In the genomic region with DNA sequence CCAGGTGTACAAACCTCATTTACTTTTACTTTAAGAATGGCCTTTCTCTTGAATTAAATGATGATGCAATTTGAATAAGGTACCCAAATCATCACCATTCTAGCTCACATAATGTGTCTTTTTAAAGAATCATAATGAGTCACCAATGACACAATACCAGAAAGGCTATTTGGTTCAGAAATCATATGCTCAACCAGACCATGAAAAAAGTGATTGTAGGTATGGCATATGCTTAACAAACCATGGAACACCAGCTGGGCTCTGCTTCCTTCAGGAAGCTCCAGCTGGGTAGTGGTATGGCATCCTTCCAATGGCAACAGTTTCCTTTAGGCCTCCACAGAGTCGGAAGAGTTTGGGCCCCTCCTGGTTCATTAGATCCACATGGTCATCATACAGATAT, we compare ENCODE assay signal across 12 cellular contexts.
A peak's percentile ranks its signal among the peaks of the same experiment; 100 is the strongest.
DNase-seq lines count a peak whose midpoint lies in the region; ATAC-seq and TF ChIP-seq lines count a peak whose summit lies in the region.
"Had no signal": no experiment of that assay in that cellular context is flagged by ENCODE, and none has a peak within 500 bp of the region (broad histone marks: within the 10 kb centered on the region; RNA-seq: fewer than 3 reads in every experiment).

No MANE protein-coding gene starts in this region.

- 33% methylated on average over 1 of the region's 1 CpG for WGBS in suprapubic skin

- H3K4me1 ChIP-seq in suprapubic skin (no peaks in the 10 kb centered on the region), lower lobe of right lung (no peaks in the 10 kb centered on the region)
- H3K4me1 ChIP-seq: uterus had no signal

- intact Hi-C loops in lower lobe of right lung (cut with DNase I) (no loop called here), left ventricle myocardium superior (cut with micrococcal nuclease) (no loop called here)

- peak; percentile 71 for ATAC-seq in GM18907 (IDR thresholded peaks at IDR 0.05; ENCODE audit: unreplicated experiment)
- ATAC-seq in HG02973 (IDR thresholded peaks at IDR 0.05; ENCODE audit: unreplicated experiment) = peak; percentile 68
- no peak for ATAC-seq in lower lobe of right lung
- ATAC-seq in HG02938 (IDR thresholded peaks at IDR 0.05; ENCODE audit: unreplicated experiment) = no peak
- no peak for ATAC-seq in left ventricle myocardium superior

- H3K27me3 ChIP-seq in suprapubic skin = no peaks in the 10 kb centered on the region
- H3K27me3 ChIP-seq in lower lobe of right lung (ENCODE audit: low read depth) = no peaks in the 10 kb centered on the region
- H3K27me3 ChIP-seq: uterus had no signal

- peak; percentile 93 for DNase-seq in SK-MEL-5 (ENCODE audit: low read depth, low spot score)
- DNase-seq in myocyte (ENCODE audit: low read depth) = peak; percentile 80
- no peak for DNase-seq in suprapubic skin (ENCODE audit: low spot score in 2 of 2)
- DNase-seq in lower lobe of right lung = no peak
- no peak for DNase-seq in left ventricle myocardium superior
- DNase-seq: amygdala, Karpas-422, left ventricle myocardium inferior, uterus had no signal

- H3K36me3 ChIP-seq in suprapubic skin (no peaks in the 10 kb centered on the region), lower lobe of right lung (no peaks in the 10 kb centered on the region)
- H3K36me3 ChIP-seq: left ventricle myocardium inferior, uterus had no signal

- H3K27ac ChIP-seq in suprapubic skin = no peak overlapping the region
- no peak overlapping the region for H3K27ac ChIP-seq in lower lobe of right lung
- H3K27ac ChIP-seq: left ventricle myocardium inferior, uterus had no signal

- TF ChIP-seq EP300 in suprapubic skin (IDR thresholded peaks at IDR 0.05) = no peak

- H3K4me3 ChIP-seq in suprapubic skin = no peak overlapping the region
- H3K4me3 ChIP-seq in lower lobe of right lung = no peak overlapping the region
- H3K4me3 ChIP-seq: left ventricle myocardium inferior, uterus had no signal

- in situ Hi-C loops in SK-MEL-5 (cut with HindIII; ENCODE audit: low pct_unique_long_range_greater_than_20kb, low sequenced_read_pairs) = no loop called here

- no peaks in the 10 kb centered on the region for H3K9me3 ChIP-seq in suprapubic skin
- H3K9me3 ChIP-seq in lower lobe of right lung = no peaks in the 10 kb centered on the region
- H3K9me3 ChIP-seq: left ventricle myocardium inferior, uterus had no signal

- TF ChIP-seq POLR2A in suprapubic skin (IDR thresholded peaks at IDR 0.05) = no peak

- TF ChIP-seq CTCF in suprapubic skin (IDR thresholded peaks at IDR 0.05) = no peak
- no peak for TF ChIP-seq CTCF in lower lobe of right lung (IDR thresholded peaks at IDR 0.05)

Comparison
In these comparisons a context has a peak if more than half of its experiments do, and no peak if none do; other contexts are left out.
1. ATAC-seq: peak in GM18907 (single experiment) and HG02973 (single experiment); none in lower lobe of right lung (0 of 2), HG02938 (single experiment) and left ventricle myocardium superior (single experiment).
2. DNase-seq: peak in SK-MEL-5 (single experiment) and myocyte (single experiment); none in suprapubic skin (0 of 2), lower lobe of right lung (single experiment) and left ventricle myocardium superior (single experiment).